In genomic region chr1:38941527-38942019, GRCh38 we compare ENCODE assay signal across 9 cellular contexts. TPM values are rescaled to one million over a fixed set of nuclear protein-coding genes. Genes with fewer than 3 reads are reported as not detected.
DNase-seq lines count a peak whose midpoint lies in the region; ATAC-seq and TF ChIP-seq lines count a peak whose summit lies in the region.
"Had no signal": no experiment of that assay in that cellular context is flagged by ENCODE, and none has a peak within 500 bp of the region (broad histone marks: within the 10 kb centered on the region; RNA-seq: fewer than 3 reads in every experiment).

A gene with protein sequence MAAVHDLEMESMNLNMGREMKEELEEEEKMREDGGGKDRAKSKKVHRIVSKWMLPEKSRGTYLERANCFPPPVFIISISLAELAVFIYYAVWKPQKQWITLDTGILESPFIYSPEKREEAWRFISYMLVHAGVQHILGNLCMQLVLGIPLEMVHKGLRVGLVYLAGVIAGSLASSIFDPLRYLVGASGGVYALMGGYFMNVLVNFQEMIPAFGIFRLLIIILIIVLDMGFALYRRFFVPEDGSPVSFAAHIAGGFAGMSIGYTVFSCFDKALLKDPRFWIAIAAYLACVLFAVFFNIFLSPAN (minus strand): TSS chr1:38941830. CDS start chr1:38919212, 22,618 bp downstream.

- no peak within 1 kb of the TSS for H3K27ac ChIP-seq in testis

- H3K4me1 Mint-ChIP-seq in chondrocyte (ENCODE audit: low read depth), result peaks cover 2% of the 10 kb centered on the region

- peak; percentile 15; the same call in 1 of the 2 replicates for TF ChIP-seq RAD21 in Ishikawa (IDR thresholded peaks at IDR 0.05; ENCODE audit: low read depth)

- H3K9me3 Mint-ChIP-seq in chondrocyte (ENCODE audit: low read depth), result no peaks in the 10 kb centered on the region

- no peak for ATAC-seq in HG02884 (IDR thresholded peaks at IDR 0.05; ENCODE audit: unreplicated experiment)

- DNase-seq in chondrocyte (ENCODE audit: low spot score) (no peak), left kidney (ENCODE audit: low read depth, low spot score) (peak; percentile 13), testis (peak; percentile 87), NAMALWA (ENCODE audit: low spot score) (no peak), dedifferentiated amniotic fluid mesenchymal stem cell (ENCODE audit: extremely low spot score) (no peak)
- DNase-seq in activated CD8-positive, alpha-beta memory T cell treated with anti-CD3 and anti-CD28 coated beads, Interleukin-2, amount 50 U/mL, for 4 hours, result no peak
- DNase-seq: NCI-H2171 treated with DMSO at 0.1 percent for 48 hours had no signal

- H3K9me3 ChIP-seq in testis, result no peaks in the 10 kb centered on the region

- no peak for TF ChIP-seq POLR2A in testis (IDR thresholded peaks at IDR 0.05)

- H3K27ac Mint-ChIP-seq in chondrocyte (ENCODE audit: unreplicated experiment), result peak within 1 kb of the TSS; percentile 42

- no peak for TF ChIP-seq EP300 in Ishikawa (IDR thresholded peaks at IDR 0.05; ENCODE audit: borderline replicate concordance)

- peak within 1 kb of the TSS; percentile 29 to 48 for H3K4me3 ChIP-seq in testis

- H3K4me3 Mint-ChIP-seq in chondrocyte (ENCODE audit: unreplicated experiment), result no peak within 1 kb of the TSS

- no peaks in the 10 kb centered on the region for H3K27me3 Mint-ChIP-seq in chondrocyte (ENCODE audit: low read depth)

- 19 to 21% methylated on average over 14 of the region's 14 CpGs for WGBS in testis, 2 donors

- intact Hi-C loops in testis (cut with DNase I; ENCODE audit: low total_unique reads), result no loop called here

- H3K27me3 ChIP-seq in testis, result no peaks in the 10 kb centered on the region

- no peaks in the 10 kb centered on the region for H3K36me3 ChIP-seq in testis (ENCODE audit: low read depth, missing control alignments)

- TF ChIP-seq CTCF in chondrocyte (IDR thresholded peaks at IDR 0.05) (no peak), testis (IDR thresholded peaks at IDR 0.05) (no peak)

- peaks cover 1% of the 10 kb centered on the region for H3K36me3 Mint-ChIP-seq in chondrocyte (ENCODE audit: low read depth)

- H3K4me1 ChIP-seq in testis, result peaks cover 9% of the 10 kb centered on the region

TF ChIP-seq in Ishikawa, 13 proteins besides CTCF, POLR2A, EP300 and RAD21:
- TF ChIP-seq, protein P1, sequence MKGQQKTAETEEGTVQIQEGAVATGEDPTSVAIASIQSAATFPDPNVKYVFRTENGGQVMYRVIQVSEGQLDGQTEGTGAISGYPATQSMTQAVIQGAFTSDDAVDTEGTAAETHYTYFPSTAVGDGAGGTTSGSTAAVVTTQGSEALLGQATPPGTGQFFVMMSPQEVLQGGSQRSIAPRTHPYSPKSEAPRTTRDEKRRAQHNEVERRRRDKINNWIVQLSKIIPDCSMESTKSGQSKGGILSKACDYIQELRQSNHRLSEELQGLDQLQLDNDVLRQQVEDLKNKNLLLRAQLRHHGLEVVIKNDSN (IDR thresholded peaks at IDR 0.05), result no peak
- TF ChIP-seq NFIC (IDR thresholded peaks at IDR 0.05) (peak; percentile 62; the same call in 1 of the 2 replicates), TEAD4 (IDR thresholded peaks at IDR 0.05) (no peak), FOXM1 (IDR thresholded peaks at IDR 0.05; ENCODE audit: borderline replicate concordance, low read depth) (no peak), ZBTB7A (IDR thresholded peaks at IDR 0.05; ENCODE audit: low read depth) (peak; percentile 71; the same call in 1 of the 2 replicates)

RNA-seq across cellular contexts. Expression of the gene that starts here (rescaled TPM):
- total RNA-seq in chondrocyte (not detected in 3 replicates), testis (10 to 100 TPM; 10.8 to 15.1 TPM)
- polyA plus RNA-seq in testis (ENCODE audit: insufficient read depth, low read depth, low replicate concordance), result 16.5 TPM

Comparison
In these comparisons a context has a peak if more than half of its experiments do, and no peak if none do; other contexts are left out.
1. DNase-seq: peak in left kidney (single experiment) and testis (single experiment); none in chondrocyte (single experiment), NAMALWA (single experiment), dedifferentiated amniotic fluid mesenchymal stem cell (single experiment) and activated CD8-positive, alpha-beta memory T cell treated with anti-CD3 and anti-CD28 coated beads, Interleukin-2, amount 50 U/mL, for 4 hours (single experiment).